ENCODE assay signal across 11 cellular contexts in genomic region chr17:80023261-80024205, GRCh38. TPM values are rescaled to one million over a fixed set of nuclear protein-coding genes. Genes with fewer than 3 reads are reported as not detected.
DNase-seq lines count a peak whose midpoint lies in the region; ATAC-seq, FAIRE-seq and TF ChIP-seq lines count a peak whose summit lies in the region.
"Had no signal": no experiment of that assay in that cellular context is flagged by ENCODE, and none has a peak within 500 bp of the region (broad histone marks: within the 10 kb centered on the region; RNA-seq: fewer than 3 reads in every experiment).

No MANE protein-coding gene starts in this region.

- H3K4me1 ChIP-seq in cardiac muscle cell (ENCODE audit: low read depth) = peaks cover 4% of the 10 kb centered on the region
- peaks cover 15 to 28% (median 24%) of the 10 kb centered on the region in 3 donors for H3K4me1 ChIP-seq in pancreas

- no peaks in the 10 kb centered on the region for H3K36me3 ChIP-seq in cardiac muscle cell
- no peaks in the 10 kb centered on the region for H3K36me3 ChIP-seq in pancreas
- H3K36me3 ChIP-seq: thyroid gland had no signal

- no peaks in the 10 kb centered on the region for H3K27me3 ChIP-seq in cardiac muscle cell
- H3K27me3 ChIP-seq in pancreas = no peaks in the 10 kb centered on the region
- H3K27me3 ChIP-seq: thyroid gland had no signal

- intact Hi-C loops in pancreas (cut with DNase I) = no loop called here

- 51 to 84% methylated on average over 52 to 53 of the region's 53 CpGs for WGBS in pancreas, 2 donors

- ATAC-seq in pancreas (peak in 3 of 4 donors; percentile 7 to 30 (median 20)), GM21619 (IDR thresholded peaks at IDR 0.05; ENCODE audit: unreplicated experiment) (no peak), HG03175 (IDR thresholded peaks at IDR 0.05; ENCODE audit: unreplicated experiment) (no peak)

- H3K4me3 ChIP-seq in cardiac muscle cell (no peak overlapping the region), pancreas (peak overlapping the region in 2 of 4 donors; percentile 4 to 6)
- H3K4me3 ChIP-seq: thyroid gland had no signal

- no peak for FAIRE-seq in pancreas (lab: Jason Lieb, UNC)

- TF ChIP-seq CTCF in cardiac muscle cell (IDR thresholded peaks at IDR 0.05; ENCODE audit: low read depth, low read length) = no peak
- no peak for TF ChIP-seq CTCF in pancreas (IDR thresholded peaks at IDR 0.05)

- H3K27ac ChIP-seq in cardiac muscle cell (peak overlapping the region; percentile 9), pancreas (no peak overlapping the region)
- H3K27ac ChIP-seq: thyroid gland had no signal

- DNase-seq in AG08395 (ENCODE audit: low spot score) = peak; percentile 15
- peak; percentile 30 for DNase-seq in NCI-H526 treated with DMSO at 0.1 percent for 48 hours (lab: John Stamatoyannopoulos, UW)
- DNase-seq in cardiac muscle cell (ENCODE audit: low read depth in 1 of 2, low spot score in 1 of 2) = no peak
- DNase-seq in pancreas = peak in 1 of 6 donors; percentile 65
- no peak for DNase-seq in activated T-cell treated with anti-CD3 and anti-CD28 coated beads for 4 hours
- no peak for DNase-seq in activated CD8-positive, alpha-beta memory T cell treated with anti-CD3 and anti-CD28 coated beads, Interleukin-2, amount 50 U/mL, for 48 hours
- DNase-seq: activated CD4-positive, alpha-beta T cell treated with anti-CD3 and anti-CD28 coated beads for 1 hour; NCI-H748 treated with DMSO at 0.1 percent for 48 hours had no signal

- H3K9me3 ChIP-seq in cardiac muscle cell (ENCODE audit: low read depth) = no peaks in the 10 kb centered on the region
- H3K9me3 ChIP-seq in pancreas = no peaks in the 10 kb centered on the region
- H3K9me3 ChIP-seq: thyroid gland had no signal

RNA-seq across cellular contexts. Expression of gene TBC1D16, which starts 12.1 kb away (rescaled TPM):
- total RNA-seq in cardiac muscle cell = 30.3 and 37.5 TPM in 2 replicates
- 13.0 and 22.1 TPM in 2 replicates for polyA plus RNA-seq in cardiac muscle cell
- total RNA-seq in pancreas = 10 to 100 TPM; 17.1 to 31.4 (median 22.6) TPM
- polyA plus RNA-seq in pancreas = 10 to 100 TPM in 1 of 2 donors, 1 to 10 TPM in 1; 4.9 to 14.9 TPM

RNA-seq across cellular contexts. Expression of gene CCDC40, which starts 12.9 kb away (rescaled TPM):
- total RNA-seq in cardiac muscle cell = 8.0 and 11.3 TPM in 2 replicates
- 12.2 and 16.0 TPM in 2 replicates for polyA plus RNA-seq in cardiac muscle cell
- 1 to 10 TPM; 1.9 to 6.2 (median 3.1) TPM for total RNA-seq in pancreas
- 10 to 100 TPM in 1 of 2 donors, 1 to 10 TPM in 1; 3.5 to 12.3 TPM for polyA plus RNA-seq in pancreas

Comparison
In these comparisons a context has a peak if more than half of its experiments do, and no peak if none do; other contexts are left out.
1. DNase-seq: peak in AG08395 (single experiment) and NCI-H526 treated with DMSO at 0.1 percent for 48 hours (single experiment); none in cardiac muscle cell (0 of 2), activated T-cell treated with anti-CD3 and anti-CD28 coated beads for 4 hours (single experiment) and activated CD8-positive, alpha-beta memory T cell treated with anti-CD3 and anti-CD28 coated beads, Interleukin-2, amount 50 U/mL, for 48 hours (single experiment).
2. ATAC-seq: peak in pancreas (3 of 4); none in GM21619 (single experiment) and HG03175 (single experiment).